Comparison of ENCODE assay signal across 1 cellular context in the genomic region with DNA sequence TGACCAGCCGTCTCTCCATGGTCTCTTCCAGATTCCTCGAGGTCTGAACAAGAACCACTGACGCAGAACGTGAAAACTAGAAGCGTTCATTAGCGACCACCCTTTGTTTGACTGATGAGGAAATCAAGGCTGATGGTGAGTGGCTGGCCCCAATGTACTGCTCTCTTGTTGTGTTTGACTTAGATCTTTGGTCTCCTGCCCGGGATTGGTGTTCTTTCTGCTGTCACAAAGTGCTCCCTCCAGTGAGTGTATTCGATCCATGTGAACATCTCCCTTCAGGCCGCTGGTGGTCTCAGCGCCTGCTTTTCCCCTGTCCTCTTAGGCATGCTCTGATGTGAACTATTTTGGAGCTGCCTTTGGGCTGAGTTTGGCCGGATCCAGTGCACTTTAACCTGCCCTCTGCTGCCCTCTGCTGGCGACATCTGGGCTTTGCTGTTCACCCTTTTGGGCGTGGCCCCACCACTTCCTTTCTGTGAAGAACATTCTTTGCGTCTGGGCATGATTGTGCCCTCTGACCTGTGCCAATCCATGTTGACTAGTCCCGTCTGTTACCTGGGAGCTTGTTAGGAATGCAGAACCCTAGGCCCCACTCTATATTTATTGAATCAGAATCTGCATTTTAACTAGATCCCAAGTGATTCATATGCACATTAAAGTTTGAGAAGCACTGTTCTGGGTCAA.
TF ChIP-seq lines count a peak whose summit lies in the region.

No MANE protein-coding gene starts in this region.

TF ChIP-seq in HepG2, 621 proteins besides CTCF, POLR2A, EP300 and RAD21 (continued from another document and continues in another):
- TF ChIP-seq NFYB (CRISPR knock-in tag; IDR thresholded peaks at IDR 0.05) (peak; percentile 50), ZSCAN20 (CRISPR knock-in tag; IDR thresholded peaks at IDR 0.05; ENCODE audit: borderline replicate concordance) (no peak), TP53 (CRISPR knock-in tag; conservative IDR thresholded peaks at IDR 0.05) (no peak), ATM (IDR thresholded peaks at IDR 0.05; ENCODE audit: borderline replicate concordance) (no peak), ZFP62 (CRISPR knock-in tag; IDR thresholded peaks at IDR 0.05) (no peak), ZC3H4 (CRISPR knock-in tag; IDR thresholded peaks at IDR 0.05; ENCODE audit: borderline replicate concordance) (no peak), BORCS8-MEF2B (CRISPR knock-in tag; IDR thresholded peaks at IDR 0.05) (no peak; the same call in 1 of the 2 replicates), NONO (IDR thresholded peaks at IDR 0.05) (no peak), NONO (CRISPR knock-in tag; conservative IDR thresholded peaks at IDR 0.05) (peak; percentile 93), GLI4 (CRISPR knock-in tag; IDR thresholded peaks at IDR 0.05; ENCODE audit: borderline replicate concordance) (no peak; the same call in 1 of the 2 replicates), ZNF292 (CRISPR knock-in tag; IDR thresholded peaks at IDR 0.05; ENCODE audit: borderline replicate concordance, low read depth) (peak; percentile 24), NCOA2 (CRISPR knock-in tag; IDR thresholded peaks at IDR 0.05) (no peak; the same call in none of the 2 replicates), ZBTB3 (CRISPR knock-in tag; IDR thresholded peaks at IDR 0.05; ENCODE audit: borderline replicate concordance, low read depth) (no peak), GATAD2A (CRISPR knock-in tag; IDR thresholded peaks at IDR 0.05) (peak; percentile 93), RFXAP (CRISPR knock-in tag; IDR thresholded peaks at IDR 0.05; ENCODE audit: borderline replicate concordance) (no peak; the same call in 1 of the 2 replicates), ZNF570 (CRISPR knock-in tag; IDR thresholded peaks at IDR 0.05; ENCODE audit: borderline replicate concordance) (no peak), NFYC (CRISPR knock-in tag; IDR thresholded peaks at IDR 0.05) (no peak), ZNF564 (CRISPR knock-in tag; IDR thresholded peaks at IDR 0.05) (no peak; the same call in 1 of the 2 replicates), MEIS2 (CRISPR knock-in tag; IDR thresholded peaks at IDR 0.05) (no peak), ZNF773 (CRISPR knock-in tag; IDR thresholded peaks at IDR 0.05; ENCODE audit: borderline replicate concordance) (no peak), TBX3 (IDR thresholded peaks at IDR 0.05; ENCODE audit: borderline replicate concordance) (no peak), REL (CRISPR knock-in tag; conservative IDR thresholded peaks at IDR 0.05) (no peak), ZNF12 (CRISPR knock-in tag; IDR thresholded peaks at IDR 0.05) (peak; percentile 72), SALL2 (CRISPR knock-in tag; IDR thresholded peaks at IDR 0.05) (peak; percentile 59; the same call in 1 of the 2 replicates), ZFP82 (CRISPR knock-in tag; IDR thresholded peaks at IDR 0.05; ENCODE audit: borderline replicate concordance) (no peak), ZNF543 (CRISPR knock-in tag; IDR thresholded peaks at IDR 0.05) (0 out of 2 replicates have a peak, but pooled peaks have one; percentile 49), RXRB (CRISPR knock-in tag; IDR thresholded peaks at IDR 0.05; ENCODE audit: borderline replicate concordance) (peak; percentile 88), ZNF530 (CRISPR knock-in tag; IDR thresholded peaks at IDR 0.05; ENCODE audit: low read depth) (no peak), ZNF3 (CRISPR knock-in tag; IDR thresholded peaks at IDR 0.05) (no peak), ZNF816 (CRISPR knock-in tag; IDR thresholded peaks at IDR 0.05; ENCODE audit: borderline replicate concordance) (no peak), MIER2 (CRISPR knock-in tag; IDR thresholded peaks at IDR 0.05) (peak; percentile 79), NCOA1 (CRISPR knock-in tag; IDR thresholded peaks at IDR 0.05) (no peak; the same call in 1 of the 2 replicates), U2AF1 (optimal IDR thresholded peaks at IDR 0.05; ENCODE audit: low read depth, low read length) (no peak), RFXANK (CRISPR knock-in tag; IDR thresholded peaks at IDR 0.05) (0 out of 2 replicates have a peak, but pooled peaks have one; percentile 77), ATF7 (IDR thresholded peaks at IDR 0.05) (no peak), ATF7 (CRISPR knock-in tag; IDR thresholded peaks at IDR 0.05) (peak; percentile 79; the same call in 1 of the 2 replicates), ZNF619 (CRISPR knock-in tag; IDR thresholded peaks at IDR 0.05) (peak; percentile 98), ISX (CRISPR knock-in tag; conservative IDR thresholded peaks at IDR 0.05) (no peak), HOXA7 (CRISPR knock-in tag; IDR thresholded peaks at IDR 0.05) (no peak), CBFB (CRISPR knock-in tag; IDR thresholded peaks at IDR 0.05) (0 out of 2 replicates have a peak, but pooled peaks have one; percentile 44), ATF7-NPFF (CRISPR knock-in tag; IDR thresholded peaks at IDR 0.05; ENCODE audit: low read depth) (no peak; the same call in 1 of the 2 replicates), ZMAT3 (CRISPR knock-in tag; conservative IDR thresholded peaks at IDR 0.05) (peak; percentile 71), ZNF775 (CRISPR knock-in tag; IDR thresholded peaks at IDR 0.05; ENCODE audit: borderline replicate concordance) (no peak), ZNF260 (CRISPR knock-in tag; IDR thresholded peaks at IDR 0.05; ENCODE audit: borderline replicate concordance, low read depth) (no peak), ZNF7 (CRISPR knock-in tag; IDR thresholded peaks at IDR 0.05) (no peak), CREB1 (IDR thresholded peaks at IDR 0.05) (no peak), CREB1 (CRISPR knock-in tag; IDR thresholded peaks at IDR 0.05) (no peak), ARNT2 (CRISPR knock-in tag; IDR thresholded peaks at IDR 0.05; ENCODE audit: low read depth) (peak; percentile 79; the same call in 1 of the 2 replicates), ZNF557 (CRISPR knock-in tag; IDR thresholded peaks at IDR 0.05) (no peak), MTA1 (CRISPR knock-in tag; IDR thresholded peaks at IDR 0.05; ENCODE audit: borderline replicate concordance) (no peak), MATR3 (CRISPR knock-in tag; IDR thresholded peaks at IDR 0.05) (no peak), MXD4 (CRISPR knock-in tag; IDR thresholded peaks at IDR 0.05) (peak; percentile 74; the same call in 1 of the 2 replicates), SSRP1 (CRISPR knock-in tag; IDR thresholded peaks at IDR 0.05) (no peak), ZNF264 (CRISPR knock-in tag; IDR thresholded peaks at IDR 0.05) (no peak), ZBTB7B (CRISPR knock-in tag; IDR thresholded peaks at IDR 0.05) (peak; percentile 92), IRX3 (CRISPR knock-in tag; IDR thresholded peaks at IDR 0.05; ENCODE audit: borderline replicate concordance, low read depth) (no peak), ZNF225 (CRISPR knock-in tag; IDR thresholded peaks at IDR 0.05) (no peak; the same call in 1 of the 2 replicates), MTF1 (CRISPR knock-in tag; IDR thresholded peaks at IDR 0.05) (no peak), ZNF720 (CRISPR knock-in tag; IDR thresholded peaks at IDR 0.05) (no peak; the same call in 1 of the 2 replicates), FOXP1 (IDR thresholded peaks at IDR 0.05) (no peak), FOXP1 (CRISPR knock-in tag; IDR thresholded peaks at IDR 0.05) (peak; percentile 61)
- TF ChIP-seq, protein P1, sequence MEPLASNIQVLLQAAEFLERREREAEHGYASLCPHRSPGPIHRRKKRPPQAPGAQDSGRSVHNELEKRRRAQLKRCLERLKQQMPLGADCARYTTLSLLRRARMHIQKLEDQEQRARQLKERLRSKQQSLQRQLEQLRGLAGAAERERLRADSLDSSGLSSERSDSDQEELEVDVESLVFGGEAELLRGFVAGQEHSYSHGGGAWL (CRISPR knock-in tag; IDR thresholded peaks at IDR 0.05), result peak; percentile 68; the same call in 1 of the 2 replicates
- TF ChIP-seq, protein P2, sequence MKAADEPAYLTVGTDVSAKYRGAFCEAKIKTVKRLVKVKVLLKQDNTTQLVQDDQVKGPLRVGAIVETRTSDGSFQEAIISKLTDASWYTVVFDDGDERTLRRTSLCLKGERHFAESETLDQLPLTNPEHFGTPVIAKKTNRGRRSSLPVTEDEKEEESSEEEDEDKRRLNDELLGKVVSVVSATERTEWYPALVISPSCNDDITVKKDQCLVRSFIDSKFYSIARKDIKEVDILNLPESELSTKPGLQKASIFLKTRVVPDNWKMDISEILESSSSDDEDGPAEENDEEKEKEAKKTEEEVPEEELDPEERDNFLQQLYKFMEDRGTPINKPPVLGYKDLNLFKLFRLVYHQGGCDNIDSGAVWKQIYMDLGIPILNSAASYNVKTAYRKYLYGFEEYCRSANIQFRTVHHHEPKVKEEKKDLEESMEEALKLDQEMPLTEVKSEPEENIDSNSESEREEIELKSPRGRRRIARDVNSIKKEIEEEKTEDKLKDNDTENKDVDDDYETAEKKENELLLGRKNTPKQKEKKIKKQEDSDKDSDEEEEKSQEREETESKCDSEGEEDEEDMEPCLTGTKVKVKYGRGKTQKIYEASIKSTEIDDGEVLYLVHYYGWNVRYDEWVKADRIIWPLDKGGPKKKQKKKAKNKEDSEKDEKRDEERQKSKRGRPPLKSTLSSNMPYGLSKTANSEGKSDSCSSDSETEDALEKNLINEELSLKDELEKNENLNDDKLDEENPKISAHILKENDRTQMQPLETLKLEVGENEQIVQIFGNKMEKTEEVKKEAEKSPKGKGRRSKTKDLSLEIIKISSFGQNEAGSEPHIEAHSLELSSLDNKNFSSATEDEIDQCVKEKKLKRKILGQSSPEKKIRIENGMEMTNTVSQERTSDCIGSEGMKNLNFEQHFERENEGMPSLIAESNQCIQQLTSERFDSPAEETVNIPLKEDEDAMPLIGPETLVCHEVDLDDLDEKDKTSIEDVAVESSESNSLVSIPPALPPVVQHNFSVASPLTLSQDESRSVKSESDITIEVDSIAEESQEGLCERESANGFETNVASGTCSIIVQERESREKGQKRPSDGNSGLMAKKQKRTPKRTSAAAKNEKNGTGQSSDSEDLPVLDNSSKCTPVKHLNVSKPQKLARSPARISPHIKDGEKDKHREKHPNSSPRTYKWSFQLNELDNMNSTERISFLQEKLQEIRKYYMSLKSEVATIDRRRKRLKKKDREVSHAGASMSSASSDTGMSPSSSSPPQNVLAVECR (CRISPR knock-in tag; IDR thresholded peaks at IDR 0.05; ENCODE audit: borderline replicate concordance), result peak; percentile 63; the same call in 1 of the 2 replicates
- TF ChIP-seq, protein P3, sequence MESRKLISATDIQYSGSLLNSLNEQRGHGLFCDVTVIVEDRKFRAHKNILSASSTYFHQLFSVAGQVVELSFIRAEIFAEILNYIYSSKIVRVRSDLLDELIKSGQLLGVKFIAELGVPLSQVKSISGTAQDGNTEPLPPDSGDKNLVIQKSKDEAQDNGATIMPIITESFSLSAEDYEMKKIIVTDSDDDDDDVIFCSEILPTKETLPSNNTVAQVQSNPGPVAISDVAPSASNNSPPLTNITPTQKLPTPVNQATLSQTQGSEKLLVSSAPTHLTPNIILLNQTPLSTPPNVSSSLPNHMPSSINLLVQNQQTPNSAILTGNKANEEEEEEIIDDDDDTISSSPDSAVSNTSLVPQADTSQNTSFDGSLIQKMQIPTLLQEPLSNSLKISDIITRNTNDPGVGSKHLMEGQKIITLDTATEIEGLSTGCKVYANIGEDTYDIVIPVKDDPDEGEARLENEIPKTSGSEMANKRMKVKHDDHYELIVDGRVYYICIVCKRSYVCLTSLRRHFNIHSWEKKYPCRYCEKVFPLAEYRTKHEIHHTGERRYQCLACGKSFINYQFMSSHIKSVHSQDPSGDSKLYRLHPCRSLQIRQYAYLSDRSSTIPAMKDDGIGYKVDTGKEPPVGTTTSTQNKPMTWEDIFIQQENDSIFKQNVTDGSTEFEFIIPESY (CRISPR knock-in tag; IDR thresholded peaks at IDR 0.05), result peak; percentile 75
- TF ChIP-seq, protein P4, sequence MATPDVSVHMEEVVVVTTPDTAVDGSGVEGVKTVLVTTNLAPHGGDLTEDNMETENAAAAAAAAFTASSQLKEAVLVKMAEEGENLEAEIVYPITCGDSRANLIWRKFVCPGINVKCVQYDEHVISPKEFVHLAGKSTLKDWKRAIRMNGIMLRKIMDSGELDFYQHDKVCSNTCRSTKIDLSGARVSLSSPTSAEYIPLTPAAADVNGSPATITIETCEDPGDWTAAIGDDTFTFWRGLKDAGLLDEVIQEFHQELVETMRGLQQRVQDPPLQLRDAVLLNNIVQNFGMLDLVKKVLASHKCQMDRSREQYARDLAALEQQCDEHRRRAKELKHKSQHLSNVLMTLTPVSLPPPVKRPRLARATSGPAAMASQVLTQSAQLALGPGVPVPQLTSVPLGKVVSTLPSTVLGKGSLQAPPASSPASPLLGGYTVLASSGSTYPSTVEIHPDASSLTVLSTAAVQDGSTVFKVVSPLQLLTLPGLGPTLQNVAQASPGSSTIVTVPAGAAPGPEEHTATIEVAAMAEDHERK (CRISPR knock-in tag; IDR thresholded peaks at IDR 0.05; ENCODE audit: low read depth), result no peak
- TF ChIP-seq, protein P5, sequence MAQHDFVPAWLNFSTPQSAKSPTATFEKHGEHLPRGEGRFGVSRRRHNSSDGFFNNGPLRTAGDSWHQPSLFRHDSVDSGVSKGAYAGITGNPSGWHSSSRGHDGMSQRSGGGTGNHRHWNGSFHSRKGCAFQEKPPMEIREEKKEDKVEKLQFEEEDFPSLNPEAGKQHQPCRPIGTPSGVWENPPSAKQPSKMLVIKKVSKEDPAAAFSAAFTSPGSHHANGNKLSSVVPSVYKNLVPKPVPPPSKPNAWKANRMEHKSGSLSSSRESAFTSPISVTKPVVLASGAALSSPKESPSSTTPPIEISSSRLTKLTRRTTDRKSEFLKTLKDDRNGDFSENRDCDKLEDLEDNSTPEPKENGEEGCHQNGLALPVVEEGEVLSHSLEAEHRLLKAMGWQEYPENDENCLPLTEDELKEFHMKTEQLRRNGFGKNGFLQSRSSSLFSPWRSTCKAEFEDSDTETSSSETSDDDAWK (CRISPR knock-in tag; IDR thresholded peaks at IDR 0.05), result no peak
- TF ChIP-seq, protein P6, sequence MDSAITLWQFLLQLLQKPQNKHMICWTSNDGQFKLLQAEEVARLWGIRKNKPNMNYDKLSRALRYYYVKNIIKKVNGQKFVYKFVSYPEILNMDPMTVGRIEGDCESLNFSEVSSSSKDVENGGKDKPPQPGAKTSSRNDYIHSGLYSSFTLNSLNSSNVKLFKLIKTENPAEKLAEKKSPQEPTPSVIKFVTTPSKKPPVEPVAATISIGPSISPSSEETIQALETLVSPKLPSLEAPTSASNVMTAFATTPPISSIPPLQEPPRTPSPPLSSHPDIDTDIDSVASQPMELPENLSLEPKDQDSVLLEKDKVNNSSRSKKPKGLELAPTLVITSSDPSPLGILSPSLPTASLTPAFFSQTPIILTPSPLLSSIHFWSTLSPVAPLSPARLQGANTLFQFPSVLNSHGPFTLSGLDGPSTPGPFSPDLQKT (CRISPR knock-in tag; IDR thresholded peaks at IDR 0.05; ENCODE audit: borderline replicate concordance), result no peak
